ENCODE assay signal across 1 cellular context in genomic region chr2:96537066-96537733, GRCh38.
A peak's percentile ranks its signal among the peaks of the same experiment; 100 is the strongest.
TF ChIP-seq lines count a peak whose summit lies in the region.

No MANE protein-coding gene starts in this region.

TF ChIP-seq in K562, 482 proteins besides CTCF, POLR2A, EP300 and RAD21 (continued from another document and continues in another):
- peak; percentile 18; the same call in 1 of the 2 replicates for TF ChIP-seq ZBTB40 (IDR thresholded peaks at IDR 0.05)
- no peak for TF ChIP-seq ZBTB40 (CRISPR knock-in tag; IDR thresholded peaks at IDR 0.05)
- no peak for TF ChIP-seq CREB3L1 (IDR thresholded peaks at IDR 0.05; ENCODE audit: borderline replicate concordance, low read depth)
- TF ChIP-seq SMARCE1 (IDR thresholded peaks at IDR 0.05) = peak; percentile 50; the same call in 1 of the 2 replicates
- no peak for TF ChIP-seq CLOCK (CRISPR knock-in tag; IDR thresholded peaks at IDR 0.05; ENCODE audit: borderline replicate concordance)
- TF ChIP-seq KLF1 (tag; IDR thresholded peaks at IDR 0.05) = 0 out of 2 replicates have a peak, but pooled peaks have one; percentile 31
- peak; percentile 66; the same call in 1 of the 2 replicates for TF ChIP-seq ETV1 (tag; conservative IDR thresholded peaks at IDR 0.05; ENCODE audit: low read depth)
- 0 out of 2 replicates have a peak, but pooled peaks have one; percentile 31 for TF ChIP-seq FOXP1 (CRISPR knock-in tag; IDR thresholded peaks at IDR 0.05)
- no peak for TF ChIP-seq E2F4 (CRISPR knock-in tag; IDR thresholded peaks at IDR 0.05; ENCODE audit: low read depth)
- peak; percentile 60; the same call in 1 of the 2 replicates for TF ChIP-seq SMAD4 (CRISPR knock-in tag; conservative IDR thresholded peaks at IDR 0.05)
- peak; percentile 8 for TF ChIP-seq KDM5B (IDR thresholded peaks at IDR 0.05; ENCODE audit: insufficient replicate concordance, low read depth, low read length)
- no peak for TF ChIP-seq ELK3 (CRISPR knock-in tag; IDR thresholded peaks at IDR 0.05)
- peak; percentile 90 for TF ChIP-seq TFAP4 (CRISPR knock-in tag; IDR thresholded peaks at IDR 0.05; ENCODE audit: borderline replicate concordance)
- no peak for TF ChIP-seq ZNF589 (CRISPR knock-in tag; IDR thresholded peaks at IDR 0.05; ENCODE audit: low read depth)
- peak; percentile 72 for TF ChIP-seq PKNOX1 (IDR thresholded peaks at IDR 0.05)
- peak; percentile 32 for TF ChIP-seq RBFOX2 (IDR thresholded peaks at IDR 0.05; ENCODE audit: low read depth, low read length)
- TF ChIP-seq ZNF551 (CRISPR knock-in tag; IDR thresholded peaks at IDR 0.05) = no peak
- no peak for TF ChIP-seq SRSF1 (IDR thresholded peaks at IDR 0.05; ENCODE audit: low read depth, low read length)
- TF ChIP-seq CREB5 (CRISPR knock-in tag; IDR thresholded peaks at IDR 0.05) = no peak
- no peak for TF ChIP-seq ESRRB (CRISPR knock-in tag; IDR thresholded peaks at IDR 0.05; ENCODE audit: borderline replicate concordance)
- peak; percentile 74 for TF ChIP-seq SAP30 (IDR thresholded peaks at IDR 0.05; ENCODE audit: borderline replicate concordance, insufficient read depth, low read depth, low read length, poor library complexity, severe bottlenecking)
- no peak for TF ChIP-seq ZNF79 (CRISPR knock-in tag; IDR thresholded peaks at IDR 0.05; ENCODE audit: low read depth)
- TF ChIP-seq CEBPB (tag; IDR thresholded peaks at IDR 0.05) = peak; percentile 38
- peak; percentile 76 for TF ChIP-seq L3MBTL2 (IDR thresholded peaks at IDR 0.05)
- TF ChIP-seq PML (IDR thresholded peaks at IDR 0.05; ENCODE audit: low read length) = no peak
- TF ChIP-seq UBTF (IDR thresholded peaks at IDR 0.05; ENCODE audit: borderline replicate concordance in 1 of 2, low read depth in 2 of 2, low read length in 2 of 2) = peak; percentile 55 to 57; a peak in 1 of 4 replicates
